ENCODE assay signal across 10 cellular contexts in genomic region chrX:17559728-17560379, GRCh38.
A peak's percentile ranks its signal among the peaks of the same experiment; 100 is the strongest.
DNase-seq lines count a peak whose midpoint lies in the region; ATAC-seq, FAIRE-seq and TF ChIP-seq lines count a peak whose summit lies in the region.
"Had no signal": no experiment of that assay in that cellular context is flagged by ENCODE, and none has a peak within 500 bp of the region (broad histone marks: within the 10 kb centered on the region; RNA-seq: fewer than 3 reads in every experiment).

No MANE protein-coding gene starts in this region.

- no peaks in the 10 kb centered on the region for H3K36me3 ChIP-seq in PC-3 (ENCODE audit: low read depth, low read length)
- no peaks in the 10 kb centered on the region for H3K36me3 ChIP-seq in CD8-positive, alpha-beta T cell (ENCODE audit: insufficient read depth, low read length)

- CTCF ChIA-PET in PC-3 (lab: Charles Lee), result interaction anchor here (0.6 kb wide), 1 partner anchor 14 kb away, joined by 3 read pairs; no protein-coding TSS in a partner anchor
- CTCF ChIA-PET in CD8-positive, alpha-beta T cell (lab: Charles Lee), result no interaction called here

- peak overlapping the region; percentile 23; the same call in 1 of the 2 replicates for H3K4me3 ChIP-seq in PC-3 (ENCODE audit: low read length)
- H3K4me3 ChIP-seq in fibroblast of pulmonary artery (replicated peaks; ENCODE audit: low read depth, low read length), result no peak overlapping the region
- H3K4me3 ChIP-seq in CD8-positive, alpha-beta T cell (ENCODE audit: low read depth, low read length), result no peak overlapping the region
- H3K4me3 ChIP-seq: SK-N-MC had no signal

- no peaks in the 10 kb centered on the region for H3F3A ChIP-seq in PC-3 (ENCODE audit: low read length, unreplicated experiment)

- no peaks in the 10 kb centered on the region for H3K36me3 Mint-ChIP-seq in CD8-positive, alpha-beta T cell

- peaks cover 2% of the 10 kb centered on the region for H3K4me1 Mint-ChIP-seq in CD8-positive, alpha-beta T cell (ENCODE audit: low read depth)

- DNase-seq in H54 (ENCODE audit: insufficient read length, low spot score) (peak; percentile 5), PC-3 (peak; percentile 91), fibroblast of pulmonary artery (ENCODE audit: low read depth) (peak; percentile 65), sciatic nerve (ENCODE audit: low spot score) (no peak), posterior cingulate gyrus (no peak), NOMO-1 treated with dmso at 0.1 percent for 144 hours (lab: John Stamatoyannopoulos, UW; ENCODE audit: unreplicated experiment) (no peak)
- DNase-seq in CD8-positive, alpha-beta T cell, result no peak
- DNase-seq in activated CD4-positive, CD25-positive, alpha-beta regulatory T cell treated with anti-CD3 and anti-CD28 coated beads, Interleukin-2, amount 50 U/mL, for 72 hours, result no peak
- DNase-seq: left cardiac atrium had no signal

- intact Hi-C loops in PC-3 (cut with micrococcal nuclease) (loop anchor here (2.0 kb wide), 1 partner anchor 31 kb away; no protein-coding TSS in a partner anchor), sciatic nerve (cut with DNase I) (no loop called here), posterior cingulate gyrus (cut with DNase I) (no loop called here)
- intact Hi-C loops in CD8-positive, alpha-beta T cell (cut with DNase I, micrococcal nuclease), result no loop called here

- H4K20me1 ChIP-seq in PC-3 (ENCODE audit: low read length), result no peaks in the 10 kb centered on the region

- no TSS peak for BruUV-seq in PC-3 (replicated peaks; lab: Mats Ljungman, UMichigan)

- no peaks in the 10 kb centered on the region for H3K9me3 Mint-ChIP-seq in CD8-positive, alpha-beta T cell

- H3K27me3 Mint-ChIP-seq in CD8-positive, alpha-beta T cell (ENCODE audit: low read depth), result no peaks in the 10 kb centered on the region

- TF ChIP-seq POLR2A in H54 (IDR thresholded peaks at IDR 0.05; ENCODE audit: low read depth, low read length), result no peak

- H3K9ac ChIP-seq in PC-3 (ENCODE audit: low read length), result peak overlapping the region; percentile 36

- no peak overlapping the region for H3K4me3 Mint-ChIP-seq in CD8-positive, alpha-beta T cell

- H3K4me1 ChIP-seq in PC-3 (ENCODE audit: insufficient read depth, low read length), result peaks cover 26% of the 10 kb centered on the region
- H3K4me1 ChIP-seq in CD8-positive, alpha-beta T cell (ENCODE audit: insufficient read depth, low read length), result no peaks in the 10 kb centered on the region

- H3K27ac Mint-ChIP-seq in CD8-positive, alpha-beta T cell, result no peak overlapping the region

- FAIRE-seq in H54 (lab: Jason Lieb, UNC), result peak; percentile 53

- H3K79me2 ChIP-seq in PC-3 (ENCODE audit: low read length), result no peaks in the 10 kb centered on the region

- H3K27ac ChIP-seq in PC-3 (ENCODE audit: low read length), result peak overlapping the region; percentile 81
- no peak overlapping the region for H3K27ac ChIP-seq in CD8-positive, alpha-beta T cell (ENCODE audit: low read depth, low read length)
- H3K27ac ChIP-seq: SK-N-MC had no signal

- H3K9me3 ChIP-seq in PC-3 (ENCODE audit: low read length), result no peaks in the 10 kb centered on the region
- H3K9me3 ChIP-seq in CD8-positive, alpha-beta T cell (ENCODE audit: low read length), result no peaks in the 10 kb centered on the region

- ATAC-seq in PC-3, result peak; percentile 97
- peak; percentile 46 for ATAC-seq in sciatic nerve
- ATAC-seq in CD8-positive, alpha-beta T cell, result no peak

- H2AFZ ChIP-seq in PC-3 (ENCODE audit: low read length), result peak overlapping the region; percentile 25; the same call in 1 of the 2 replicates

- H3K4me2 ChIP-seq in PC-3 (ENCODE audit: low read length), result peak overlapping the region; percentile 69

- TF ChIP-seq CTCF in PC-3 (conservative IDR thresholded peaks at IDR 0.05; ENCODE audit: low read depth, low read length) (peak; percentile 31; the same call in 1 of the 2 replicates), fibroblast of pulmonary artery (IDR thresholded peaks at IDR 0.05; ENCODE audit: low read length, missing control alignments) (no peak)
- no peak for TF ChIP-seq CTCF in CD8-positive, alpha-beta T cell (IDR thresholded peaks at IDR 0.05)

- H3K9me2 ChIP-seq in PC-3 (replicated peaks; ENCODE audit: low read length), result no peaks in the 10 kb centered on the region

- POLR2A ChIA-PET in PC-3 (lab: Charles Lee; ENCODE audit: unreplicated experiment), result no interaction called here
- POLR2A ChIA-PET in CD8-positive, alpha-beta T cell (lab: Charles Lee), result no interaction called here

- H3K27me3 ChIP-seq in PC-3 (ENCODE audit: low read length), result no peaks in the 10 kb centered on the region
- H3K27me3 ChIP-seq in CD8-positive, alpha-beta T cell (ENCODE audit: insufficient read depth, low read length), result no peaks in the 10 kb centered on the region

Comparison
In these comparisons a context has a peak if more than half of its experiments do, and no peak if none do; other contexts are left out.
1. DNase-seq: peak in H54 (single experiment), PC-3 (single experiment) and fibroblast of pulmonary artery (single experiment); none in sciatic nerve (single experiment), posterior cingulate gyrus (0 of 10), NOMO-1 treated with dmso at 0.1 percent for 144 hours (single experiment), CD8-positive, alpha-beta T cell (0 of 7) and activated CD4-positive, CD25-positive, alpha-beta regulatory T cell treated with anti-CD3 and anti-CD28 coated beads, Interleukin-2, amount 50 U/mL, for 72 hours (single experiment).